ENCODE assay signal across 8 cellular contexts in the genomic region with DNA sequence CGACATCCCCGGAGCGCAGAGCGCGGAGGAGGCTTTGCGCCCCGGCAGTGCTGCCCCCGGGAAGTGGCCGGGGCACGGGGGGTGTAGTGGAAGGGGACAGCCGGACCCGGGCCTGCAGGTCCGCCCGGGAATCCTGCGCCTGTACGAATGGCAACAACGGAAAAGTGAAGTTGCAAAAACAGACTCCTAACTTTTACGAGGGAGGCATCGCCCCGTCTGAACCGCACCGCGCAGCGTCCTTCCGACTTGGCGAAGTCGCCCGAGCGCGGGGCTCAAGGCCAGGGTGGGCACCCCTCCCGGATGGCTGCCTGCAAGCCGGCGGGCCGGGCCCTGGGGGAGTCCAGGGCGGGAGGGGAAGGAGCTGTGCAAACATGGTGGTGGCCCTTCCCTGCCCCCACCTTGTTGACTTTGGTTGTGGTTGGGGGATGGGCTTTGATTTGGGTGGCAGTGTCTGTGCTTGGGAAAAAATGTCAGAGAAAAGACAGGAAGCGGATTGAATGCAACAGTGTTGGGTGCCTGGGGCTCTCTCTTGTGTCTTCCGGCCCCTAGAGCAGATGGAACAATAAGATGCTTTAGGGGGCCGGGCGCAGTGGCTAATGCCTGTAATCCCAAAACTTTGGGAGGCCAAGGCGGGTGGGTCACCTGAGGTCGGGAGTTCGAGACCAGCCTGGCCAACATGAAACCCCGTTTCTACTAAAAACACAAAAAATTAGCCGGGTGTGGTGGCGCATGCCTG. TPM values are rescaled to one million over a fixed set of nuclear protein-coding genes. Genes with fewer than 3 reads are reported as not detected.
A peak's percentile ranks its signal among the peaks of the same experiment; 100 is the strongest.
DNase-seq lines count a peak whose midpoint lies in the region; ATAC-seq and TF ChIP-seq lines count a peak whose summit lies in the region.

No MANE protein-coding gene starts in this region.

- no peaks in the 10 kb centered on the region for H3K9me3 ChIP-seq in naive thymus-derived CD4-positive, alpha-beta T cell (ENCODE audit: control insufficient read depth in 2 of 3, low read length in 3 of 3)
- no peaks in the 10 kb centered on the region for H3K9me3 ChIP-seq in thymus (ENCODE audit: control insufficient read depth)

- H3K27me3 ChIP-seq in GM23338 (ENCODE audit: insufficient read depth) = no peaks in the 10 kb centered on the region
- H3K27me3 ChIP-seq in naive thymus-derived CD4-positive, alpha-beta T cell (ENCODE audit: control insufficient read depth in 2 of 2, insufficient read depth in 2 of 2, low read length in 2 of 2) = no peaks in the 10 kb centered on the region
- no peaks in the 10 kb centered on the region for H3K27me3 ChIP-seq in thymus (ENCODE audit: control insufficient read depth, insufficient read depth)

- POLR2A ChIA-PET in naive thymus-derived CD4-positive, alpha-beta T cell (lab: Charles Lee) = interaction anchor here (1.0 to 2.3 kb wide), 6 partner anchors 9 to 402 kb away, joined by 3 to 14 read pairs (median 3); a partner anchor contains a TSS

- H3K4me2 ChIP-seq in GM23338 = peak overlapping the region; percentile 95

- no peak for TF ChIP-seq CTCF in GM23338 (conservative IDR thresholded peaks at IDR 0.05; ENCODE audit: low read depth in 2 of 2)

- H3K4me3 Mint-ChIP-seq in GM23338 = peak overlapping the region; percentile 79
- H3K4me3 Mint-ChIP-seq in naive thymus-derived CD4-positive, alpha-beta T cell = peak overlapping the region; percentile 77 to 99 (median 92)

- peaks cover 23% of the 10 kb centered on the region for H3K36me3 Mint-ChIP-seq in GM23338 (ENCODE audit: low read depth)
- peaks cover 0 to 21% (median 5%) of the 10 kb centered on the region in 5 donors for H3K36me3 Mint-ChIP-seq in naive thymus-derived CD4-positive, alpha-beta T cell

- H3K9me2 ChIP-seq in GM23338 (ENCODE audit: insufficient read depth) = no peaks in the 10 kb centered on the region

- H3K36me3 ChIP-seq in GM23338 (ENCODE audit: insufficient read depth) = no peaks in the 10 kb centered on the region
- H3K36me3 ChIP-seq in naive thymus-derived CD4-positive, alpha-beta T cell (ENCODE audit: control insufficient read depth in 2 of 3, insufficient read depth in 3 of 3, low read length in 3 of 3) = peaks cover 0 to 5% (median 0%) of the 10 kb centered on the region in 3 experiments
- no peaks in the 10 kb centered on the region for H3K36me3 ChIP-seq in thymus (ENCODE audit: control insufficient read depth, insufficient read depth)

- H3K4me1 Mint-ChIP-seq in GM23338 = peaks cover 58% of the 10 kb centered on the region
- H3K4me1 Mint-ChIP-seq in naive thymus-derived CD4-positive, alpha-beta T cell = peaks cover 27 to 59% (median 55%) of the 10 kb centered on the region in 7 donors

- 3% methylated on average over 45 of the region's 45 CpGs for WGBS in thymus

- H3K27me3 Mint-ChIP-seq in GM23338 (ENCODE audit: insufficient read depth, low read depth, poor library complexity) = peaks cover 30% of the 10 kb centered on the region
- H3K27me3 Mint-ChIP-seq in naive thymus-derived CD4-positive, alpha-beta T cell = peaks cover 0 to 2% (median 0%) of the 10 kb centered on the region in 5 donors

- H3K9me3 Mint-ChIP-seq in GM23338 = no peaks in the 10 kb centered on the region; the same call in 2 of the 3 replicates
- peaks cover 0 to 1% (median 0%) of the 10 kb centered on the region in 11 donors for H3K9me3 Mint-ChIP-seq in naive thymus-derived CD4-positive, alpha-beta T cell

- no peaks in the 10 kb centered on the region for H4K20me1 ChIP-seq in GM23338 (replicated peaks; ENCODE audit: insufficient read depth)

- peak; percentile 65 for ATAC-seq in GM23338
- peak; percentile 54 for ATAC-seq in naive thymus-derived CD4-positive, alpha-beta T cell

- H3K79me2 ChIP-seq in GM23338 (replicated peaks; ENCODE audit: insufficient read depth) = 0 out of 2 replicates have a peak, but pooled peaks cover 3% of the 10 kb centered on the region

- intact Hi-C loops in naive thymus-derived CD4-positive, alpha-beta T cell (cut with micrococcal nuclease) = loop anchor here (1.0 to 10.0 kb wide), 9 partner anchors 41 to 1666 kb away; a partner anchor contains a TSS

- CTCF ChIA-PET in naive thymus-derived CD4-positive, alpha-beta T cell (lab: Charles Lee) = interaction anchor here (0.5 kb wide), 1 partner anchor 50 kb away, joined by 3 read pairs; no protein-coding TSS in a partner anchor

- DNase-seq in AG08395 (ENCODE audit: low spot score) (peak; percentile 34), GM23338 (ENCODE audit: low spot score) (peak; percentile 96), NOMO-1 treated with DMSO at 0.1 percent for 48 hours (lab: John Stamatoyannopoulos, UW; ENCODE audit: unreplicated experiment) (peak; percentile 25), activated T-helper 1 cell treated with Interleukin-2 at 50 U/mL for 16 hours (ENCODE audit: low read depth) (peak; percentile 57), fibroblast of gingiva (ENCODE audit: low read depth) (peak; percentile 47), DMS79 (lab: John Stamatoyannopoulos, UW) (no peak)
- DNase-seq in naive thymus-derived CD4-positive, alpha-beta T cell = peak; percentile 57 to 90 (median 85)

- peak overlapping the region; percentile 98 for H3K27ac Mint-ChIP-seq in GM23338
- peak overlapping the region; percentile 89 to 99 (median 95) for H3K27ac Mint-ChIP-seq in naive thymus-derived CD4-positive, alpha-beta T cell

- H2AFZ ChIP-seq in GM23338 = no peak overlapping the region

- H3F3A ChIP-seq in GM23338 (replicated peaks; ENCODE audit: low read depth) = peaks cover 36% of the 10 kb centered on the region

- H3K4me3 ChIP-seq in GM23338 (peak overlapping the region; percentile 92), thymus (ENCODE audit: low read length) (peak overlapping the region; percentile 100)
- H3K4me3 ChIP-seq in naive thymus-derived CD4-positive, alpha-beta T cell (ENCODE audit: low read length) = peak overlapping the region; percentile 75

- peaks cover 41% of the 10 kb centered on the region for H3K4me1 ChIP-seq in GM23338 (ENCODE audit: insufficient read depth)
- peaks cover 34 to 36% of the 10 kb centered on the region in 2 donors for H3K4me1 ChIP-seq in naive thymus-derived CD4-positive, alpha-beta T cell (ENCODE audit: control insufficient read depth in 2 of 2, insufficient read depth in 2 of 2, low read length in 2 of 2)
- H3K4me1 ChIP-seq in thymus (ENCODE audit: control insufficient read depth, insufficient read depth, low read length) = peaks cover 33% of the 10 kb centered on the region

- peak overlapping the region; percentile 99 for H3K27ac ChIP-seq in GM23338 (ENCODE audit: low read depth)
- H3K27ac ChIP-seq in naive thymus-derived CD4-positive, alpha-beta T cell (ENCODE audit: low read depth, low read length) = peak overlapping the region; percentile 93
- peak overlapping the region; percentile 98 for H3K27ac ChIP-seq in thymus (ENCODE audit: low read depth)

TF ChIP-seq in GM23338, 12 proteins besides CTCF, POLR2A, EP300 and RAD21 (continues in another document):
- TF ChIP-seq EZH2 (IDR thresholded peaks at IDR 0.05; ENCODE audit: low read depth, unreplicated experiment) = no peak

RNA-seq across cellular contexts. Expression of a gene that starts 0.7 kb away (rescaled TPM):
- 52.5 and 67.2 TPM in 2 replicates for total RNA-seq in GM23338 (2014; rRNA removed; shearing (Covaris generic))
- polyA plus RNA-seq in GM23338 (2016; fragmentation: Nextera tagmentation; extraction: Ambion mirVana) (21.2 and 21.9 TPM in 2 replicates), thymus (114 TPM)
- total RNA-seq in naive thymus-derived CD4-positive, alpha-beta T cell = 100 to 1,000 TPM; 317 to 775 (median 426) TPM
- 10 to 100 TPM; 33.3 to 49.6 TPM for polyA plus RNA-seq in naive thymus-derived CD4-positive, alpha-beta T cell

RNA-seq across cellular contexts. Expression of a gene that starts 41.1 kb away (rescaled TPM):
- total RNA-seq in GM23338 (2014; rRNA removed; shearing (Covaris generic)) = 16.1 and 23.0 TPM in 2 replicates
- polyA plus RNA-seq in GM23338 (2016; fragmentation: Nextera tagmentation; extraction: Ambion mirVana) (10.8 and 10.9 TPM in 2 replicates), thymus (17.4 TPM)
- 10 to 100 TPM in 4 of 5 experiments, 1 to 10 TPM in 1; 7.9 to 87.5 (median 67.5) TPM for total RNA-seq in naive thymus-derived CD4-positive, alpha-beta T cell
- polyA plus RNA-seq in naive thymus-derived CD4-positive, alpha-beta T cell = 1 to 10 TPM; 3.7 to 7.3 TPM

RNA-seq across cellular contexts. Expression of a gene that starts 41.2 kb away (rescaled TPM):
- total RNA-seq in GM23338 (2014; rRNA removed; shearing (Covaris generic)) = 9.6 and 26.9 TPM in 2 replicates
- 17.5 and 18.6 TPM in 2 replicates for polyA plus RNA-seq in GM23338 (2016; fragmentation: Nextera tagmentation; extraction: Ambion mirVana)
- total RNA-seq in naive thymus-derived CD4-positive, alpha-beta T cell = 100 to 1,000 TPM in 4 of 5 experiments, 10 to 100 TPM in 1; 32.8 to 181 (median 147) TPM
- polyA plus RNA-seq in naive thymus-derived CD4-positive, alpha-beta T cell = 10 to 100 TPM; 31.1 to 55.2 TPM
- 38.9 TPM for polyA plus RNA-seq in thymus
